ENCODE assay signal across 23 cellular contexts in the genomic region with DNA sequence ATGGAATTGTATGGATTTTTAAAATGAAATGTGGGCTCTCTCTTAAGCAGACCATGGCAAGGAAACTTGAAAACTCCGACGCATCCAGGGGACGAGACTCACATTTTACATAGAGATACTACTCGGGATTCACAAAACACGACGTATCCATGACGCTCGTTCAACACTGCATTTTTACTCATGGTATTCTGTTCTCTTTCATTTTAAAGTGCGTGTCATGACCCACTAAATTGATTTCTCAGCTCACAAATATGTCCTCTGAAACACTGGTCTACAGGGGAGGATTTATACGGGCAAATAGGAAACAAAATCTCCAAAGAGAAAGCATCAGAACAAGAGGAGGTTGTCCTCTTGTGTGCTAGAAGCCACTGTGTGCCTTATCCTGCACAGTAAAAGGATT.
"Had no signal": no experiment of that assay in that cellular context is flagged by ENCODE, and none has a peak within 500 bp of the region (broad histone marks: within the 10 kb centered on the region; RNA-seq: fewer than 3 reads in every experiment).

No MANE protein-coding gene starts in this region.

- H3K36me3 ChIP-seq: ascending aorta, breast epithelium, colonic mucosa, esophagus muscularis mucosa, gastrocnemius medialis, lower lobe of right lung, neural progenitor cell, sigmoid colon, spleen, thoracic aorta, upper lobe of right lung had no signal

- H3K27me3 ChIP-seq: ascending aorta, breast epithelium, colonic mucosa, dorsolateral prefrontal cortex, esophagus muscularis mucosa, gastrocnemius medialis, neural progenitor cell, sigmoid colon, upper lobe of right lung had no signal

- FAIRE-seq: islet of Langerhans had no signal

- ATAC-seq: activated naive CD4-positive, alpha-beta T cell treated with anti-CD3 and anti-CD28 coated beads, Interleukin-2, amount 50 U/mL, for 72 hours; effector memory CD8-positive, alpha-beta T cell; gastrocnemius medialis; lower lobe of right lung; naive thymus-derived CD4-positive, alpha-beta T cell; upper lobe of right lung; WTC11 had no signal

- H3K27ac ChIP-seq: ascending aorta, breast epithelium, colonic mucosa, dorsolateral prefrontal cortex, gastrocnemius medialis, lower lobe of right lung, neural progenitor cell, spleen, thoracic aorta, upper lobe of right lung had no signal

- H3K4me3 ChIP-seq: ascending aorta, breast epithelium, colonic mucosa, dorsolateral prefrontal cortex, esophagus muscularis mucosa, gastrocnemius medialis, lower lobe of right lung, neural progenitor cell, sigmoid colon, spleen, thoracic aorta, upper lobe of right lung had no signal

- H3K9ac ChIP-seq: neural progenitor cell had no signal

- H2AFZ ChIP-seq: neural progenitor cell had no signal

- DNase-seq: activated T-cell treated with anti-CD3 and anti-CD28 coated beads, Interleukin-2, amount 50 U/mL, for 1 hour; colonic mucosa; dorsolateral prefrontal cortex; effector memory CD8-positive, alpha-beta T cell; gastrocnemius medialis; hypothalamus; lower lobe of right lung; naive thymus-derived CD4-positive, alpha-beta T cell; retina; sigmoid colon; spleen; stimulated activated CD4-positive, alpha-beta T cell treated with anti-CD3 and anti-CD28 coated beads, Interleukin-4, amount 100 ng/mL, for 24 hours; stimulated activated naive CD4-positive, alpha-beta T cell treated with Interleukin-2 at 50 U/mL for 16 hours; T-helper 9 cell; upper lobe of right lung had no signal

- H3K4me1 ChIP-seq: breast epithelium, colonic mucosa, spleen had no signal

- H3K9me3 ChIP-seq: ascending aorta, breast epithelium, colonic mucosa, esophagus muscularis mucosa, gastrocnemius medialis, lower lobe of right lung, sigmoid colon, spleen, thoracic aorta, upper lobe of right lung had no signal

- H3K4me2 ChIP-seq: neural progenitor cell had no signal
